ENCODE assay signal across 9 cellular contexts in genomic region chr17:67779098-67779672, GRCh38. TPM values are rescaled to one million over a fixed set of nuclear protein-coding genes. Genes with fewer than 3 reads are reported as not detected.
DNase-seq lines count a peak whose midpoint lies in the region; ATAC-seq, FAIRE-seq and TF ChIP-seq lines count a peak whose summit lies in the region.
"Had no signal": no experiment of that assay in that cellular context is flagged by ENCODE, and none has a peak within 500 bp of the region (broad histone marks: within the 10 kb centered on the region; RNA-seq: fewer than 3 reads in every experiment).

No MANE protein-coding gene starts in this region.

- no peaks in the 10 kb centered on the region for H3K9me3 ChIP-seq in NT2/D1 (ENCODE audit: insufficient read depth, low read length)
- H3K9me3 ChIP-seq in kidney (ENCODE audit: control insufficient read depth in 1 of 2, low read length in 2 of 2): no peaks in the 10 kb centered on the region

- H3K36me3 ChIP-seq in NT2/D1 (ENCODE audit: insufficient read depth, insufficient read length, low read length): no peaks in the 10 kb centered on the region
- no peaks in the 10 kb centered on the region for H3K36me3 ChIP-seq in kidney (ENCODE audit: control insufficient read depth in 1 of 2, insufficient read depth in 2 of 2, low read length in 2 of 2)

- H3K27me3 ChIP-seq in NT2/D1 (ENCODE audit: insufficient read depth, insufficient read length): no peaks in the 10 kb centered on the region

- peak overlapping the region; percentile 0 for H3K9ac ChIP-seq in NT2/D1 (ENCODE audit: insufficient read length, low read depth)
- H3K9ac ChIP-seq in kidney (ENCODE audit: low read length in 2 of 2): no peak overlapping the region

- TF ChIP-seq CTCF in astrocyte of the spinal cord (IDR thresholded peaks at IDR 0.05; ENCODE audit: low read depth, low read length) (peak; percentile 66), kidney (IDR thresholded peaks at IDR 0.05; ENCODE audit: borderline replicate concordance, extremely low read depth, insufficient read depth) (peak; percentile 52), coronary artery (IDR thresholded peaks at IDR 0.05) (no peak)

- peak; percentile 71 for ATAC-seq in stimulated activated naive CD8-positive, alpha-beta T cell treated with anti-CD3 and anti-CD28 coated beads, Interleukin-15, Interleukin-2, amounts not matched to agents 100 U/mL and 50 U/mL, for 24 hours

- H3K4me1 ChIP-seq in NT2/D1 (ENCODE audit: insufficient read depth, insufficient read length) (no peaks in the 10 kb centered on the region), kidney (ENCODE audit: control insufficient read depth in 1 of 2, insufficient read depth in 1 of 2, low read depth in 1 of 2, low read length in 2 of 2) (no peaks in the 10 kb centered on the region)

- no peak overlapping the region for H3K27ac ChIP-seq in kidney (ENCODE audit: low read depth in 2 of 2, low read length in 2 of 2)
- no peak overlapping the region for H3K27ac ChIP-seq in coronary artery

- intact Hi-C loops in kidney (cut with DNase I): no loop called here

- no peak for FAIRE-seq in kidney (lab: Jason Lieb, UNC)
- FAIRE-seq: colon had no signal

- H3K4me3 ChIP-seq in NT2/D1 (ENCODE audit: insufficient read length, low read depth) (no peak overlapping the region), astrocyte of the spinal cord (ENCODE audit: low read depth, low read length) (no peak overlapping the region), kidney (ENCODE audit: low read length in 2 of 2) (no peak overlapping the region), coronary artery (no peak overlapping the region)

- DNase-seq in activated naive CD4-positive, alpha-beta T cell treated with Interleukin-2 at 50 U/mL for 16 hours: peak; percentile 10
- no peak for DNase-seq in activated naive CD4-positive, alpha-beta T cell (lab: John Stamatoyannopoulos, UW)
- DNase-seq in NT2/D1 (ENCODE audit: low read depth, low spot score) (no peak), astrocyte of the spinal cord (ENCODE audit: low read depth, low spot score) (peak; percentile 68), kidney (no peak), NCI-H1417 treated with DMSO at 0.1 percent for 48 hours (lab: John Stamatoyannopoulos, UW) (no peak), coronary artery (ENCODE audit: low spot score) (no peak)
- DNase-seq in stimulated activated naive CD8-positive, alpha-beta T cell treated with anti-CD3 and anti-CD28 coated beads, Interleukin-15, Interleukin-2, amounts not matched to agents 100 U/mL and 50 U/mL, for 24 hours: peak; percentile 48

- in situ Hi-C loops in astrocyte of the spinal cord (cut with HindIII; ENCODE audit: low sequenced_read_pairs): no loop called here

RNA-seq across cellular contexts. Expression of gene BPTF, which starts 46.1 kb away (rescaled TPM):
- total RNA-seq in kidney: 103 TPM
- polyA plus RNA-seq in kidney (ENCODE audit: insufficient read depth, low read depth, low replicate concordance): 14.6 TPM

Comparison
In these comparisons a context has a peak if more than half of its experiments do, and no peak if none do; other contexts are left out.
1. DNase-seq: peak in activated naive CD4-positive, alpha-beta T cell treated with Interleukin-2 at 50 U/mL for 16 hours (single experiment), astrocyte of the spinal cord (single experiment) and stimulated activated naive CD8-positive, alpha-beta T cell treated with anti-CD3 and anti-CD28 coated beads, Interleukin-15, Interleukin-2, amounts not matched to agents 100 U/mL and 50 U/mL, for 24 hours (single experiment); none in activated naive CD4-positive, alpha-beta T cell (0 of 4), NT2/D1 (single experiment), kidney (single experiment), NCI-H1417 treated with DMSO at 0.1 percent for 48 hours (single experiment) and coronary artery (single experiment).